Comparison of ENCODE assay signal across 20 cellular contexts in genomic region chr2:205571300-205571858, GRCh38.
DNase-seq lines count a peak whose midpoint lies in the region; ATAC-seq, FAIRE-seq and TF ChIP-seq lines count a peak whose summit lies in the region.
"Had no signal": no experiment of that assay in that cellular context is flagged by ENCODE, and none has a peak within 500 bp of the region (broad histone marks: within the 10 kb centered on the region; RNA-seq: fewer than 3 reads in every experiment).

No MANE protein-coding gene starts in this region.

- no peaks in the 10 kb centered on the region for H3K36me3 Mint-ChIP-seq in CD14-positive monocyte

- peaks cover 2 to 3% (median 3%) of the 10 kb centered on the region in 3 donors for H3K27me3 Mint-ChIP-seq in CD14-positive monocyte (ENCODE audit: low read depth in 3 of 3)
- H3K27me3 Mint-ChIP-seq: CD4-positive, alpha-beta T cell had no signal

- TF ChIP-seq RAD21 in SK-N-SH (IDR thresholded peaks at IDR 0.05; ENCODE audit: low read length): no peak

- TF ChIP-seq EP300 in SK-N-SH (IDR thresholded peaks at IDR 0.05; ENCODE audit: borderline replicate concordance in 1 of 2, low read depth in 1 of 2, low read length in 1 of 2): peak in 1 of 2 experiments; percentile 13; a peak in 1 of 4 replicates

- H3K79me2 ChIP-seq in SK-N-SH (ENCODE audit: insufficient read depth): no peaks in the 10 kb centered on the region

- no peak overlapping the region for H3K4me2 ChIP-seq in SK-N-SH
- H3K4me2 ChIP-seq: KMS-11 had no signal

- H3K4me1 Mint-ChIP-seq in CD14-positive monocyte: no peaks in the 10 kb centered on the region
- H3K4me1 Mint-ChIP-seq: B cell had no signal

- H3K4me3 ChIP-seq in SK-N-SH (ENCODE audit: low read depth in 2 of 2, low read length in 1 of 2) (no peak overlapping the region), pancreas (no peak overlapping the region)

- H2AFZ ChIP-seq in SK-N-SH (ENCODE audit: low read depth): no peak overlapping the region

- H3K4me1 ChIP-seq in SK-N-SH (ENCODE audit: control insufficient read depth in 1 of 2, insufficient read depth in 2 of 2, low read depth in 1 of 2, low read length in 1 of 2) (peaks cover 0 to 6% of the 10 kb centered on the region in 2 experiments; a peak in 1 of 4 replicates), pancreas (no peaks in the 10 kb centered on the region)

- CTCF ChIA-PET in SK-N-SH (lab: Yijun Ruan, JAX): interaction anchor here (0.8 to 1.1 kb wide), 2 partner anchors 9 to 150 kb away, joined by 3 read pairs; no protein-coding TSS in a partner anchor

- no peaks in the 10 kb centered on the region for H4K20me1 ChIP-seq in SK-N-SH (ENCODE audit: insufficient read depth)

- WGBS in SK-N-SH (ENCODE audit: low lambda C conversion rate): 58% methylated on average over 4 of the region's 4 CpGs
- 81 to 96% methylated on average over 4 of the region's 4 CpGs for WGBS in pancreas, 2 donors

- H3K27me3 ChIP-seq in SK-N-SH (ENCODE audit: insufficient read depth) (no peaks in the 10 kb centered on the region), pancreas (no peaks in the 10 kb centered on the region)

- ATAC-seq in SK-N-SH treated with all-trans-retinoic acid at 6 μM for 48 hours (no peak; the same call in 2 of the 3 replicates), pancreas (no peak), GM21529 (IDR thresholded peaks at IDR 0.05; ENCODE audit: unreplicated experiment) (no peak), HG03520 (IDR thresholded peaks at IDR 0.05; ENCODE audit: unreplicated experiment) (no peak)

- DNase-seq in SK-N-SH (no peak), pancreas (no peak), CD14-positive monocyte (ENCODE audit: low spot score) (no peak)
- DNase-seq in stimulated activated CD4-positive, alpha-beta T cell treated with anti-CD3 and anti-CD28 coated beads, Interleukin-4, amount 100 ng/mL, for 4 hours: no peak
- DNase-seq: 8988T; CD4-positive, alpha-beta T cell; DMS53; MV-4-11; NCI-H187 treated with DMSO at 0.1 percent for 48 hours; NCI-H226; NCI-H69; NK-92 treated with Interleukin-12 subunit alpha and Interleukin-12 subunit beta, amount 100 ng/mL, for 24 hours; SHP77 had no signal

- H3K27ac Mint-ChIP-seq in CD14-positive monocyte: no peak overlapping the region
- H3K27ac Mint-ChIP-seq: B cell; CD4-positive, alpha-beta T cell had no signal

- no peaks in the 10 kb centered on the region for H3K9me3 ChIP-seq in SK-N-SH
- H3K9me3 ChIP-seq in pancreas: no peaks in the 10 kb centered on the region

- H3K27ac ChIP-seq in SK-N-SH (ENCODE audit: low read depth in 2 of 2, low read length in 1 of 2) (no peak overlapping the region; a peak in 1 of 4 replicates), pancreas (no peak overlapping the region)
- H3K27ac ChIP-seq: KMS-11 had no signal

- TF ChIP-seq CTCF in SK-N-SH (IDR thresholded peaks at IDR 0.05) (no peak), pancreas (IDR thresholded peaks at IDR 0.05) (no peak), CD14-positive monocyte (IDR thresholded peaks at IDR 0.05) (no peak)

- peak; percentile 76 for FAIRE-seq in endometrium (lab: Jason Lieb, UNC)
- peak; percentile 20 for FAIRE-seq in pancreas (lab: Jason Lieb, UNC)
- FAIRE-seq: H54 had no signal

- intact Hi-C loops in pancreas (cut with DNase I) (no loop called here), CD14-positive monocyte (cut with micrococcal nuclease) (no loop called here)

- no peak overlapping the region for H3K9ac ChIP-seq in SK-N-SH
- H3K9ac ChIP-seq: KMS-11 had no signal

- no peaks in the 10 kb centered on the region for H3K36me3 ChIP-seq in SK-N-SH (replicated peaks in 1 of 2; ENCODE audit: control insufficient read depth in 1 of 2, insufficient read depth in 2 of 2, low read length in 1 of 2)
- no peaks in the 10 kb centered on the region for H3K36me3 ChIP-seq in pancreas

- H3K9me2 ChIP-seq in SK-N-SH: no peaks in the 10 kb centered on the region

- no peaks in the 10 kb centered on the region for H3F3A ChIP-seq in SK-N-SH (replicated peaks; ENCODE audit: insufficient read depth)

- peaks cover 2 to 10% (median 4%) of the 10 kb centered on the region in 7 donors for H3K9me3 Mint-ChIP-seq in CD14-positive monocyte

- no peak overlapping the region for H3K4me3 Mint-ChIP-seq in CD14-positive monocyte
- H3K4me3 Mint-ChIP-seq: B cell; CD4-positive, alpha-beta T cell had no signal

- POLR2A ChIA-PET in SK-N-SH (lab: Yijun Ruan, JAX): no interaction called here

TF ChIP-seq in SK-N-SH treated with all-trans-retinoic acid at 6 μM for 48 hours, 23 proteins besides CTCF, POLR2A, EP300 and RAD21:
- TF ChIP-seq ZC3H10 (CRISPR knock-in tag; IDR thresholded peaks at IDR 0.05) (no peak), OSR1 (CRISPR knock-in tag; IDR thresholded peaks at IDR 0.05) (no peak), ARNTL (CRISPR knock-in tag; IDR thresholded peaks at IDR 0.05; ENCODE audit: borderline replicate concordance, low read depth) (no peak), BACH2 (CRISPR knock-in tag; IDR thresholded peaks at IDR 0.05; ENCODE audit: borderline replicate concordance) (no peak), ZFP30 (CRISPR knock-in tag; IDR thresholded peaks at IDR 0.05) (no peak), SNAI2 (CRISPR knock-in tag; IDR thresholded peaks at IDR 0.05) (no peak), TCF4 (CRISPR knock-in tag; IDR thresholded peaks at IDR 0.05; ENCODE audit: borderline replicate concordance) (peak; percentile 27; the same call in 1 of the 2 replicates), ZNF8 (CRISPR knock-in tag; IDR thresholded peaks at IDR 0.05) (no peak)
TF ChIP-seq in SK-N-SH treated with all-trans-retinoic acid at 6 μM for 48 hours: peak in this region for 1.

TF ChIP-seq in SK-N-SH, 30 proteins besides CTCF, POLR2A, EP300 and RAD21:
- TF ChIP-seq FOXJ3 (CRISPR knock-in tag; IDR thresholded peaks at IDR 0.05) (no peak), SIN3A (IDR thresholded peaks at IDR 0.05; ENCODE audit: borderline replicate concordance, low read depth, low read length) (no peak), GABPA (IDR thresholded peaks at IDR 0.05; ENCODE audit: low read depth) (no peak), IRF3 (IDR thresholded peaks at IDR 0.05; ENCODE audit: low read depth, low read length) (no peak), YY1 (IDR thresholded peaks at IDR 0.05; ENCODE audit: low read depth) (no peak), NFIC (IDR thresholded peaks at IDR 0.05; ENCODE audit: borderline replicate concordance) (no peak), FOXM1 (IDR thresholded peaks at IDR 0.05; ENCODE audit: low read depth) (no peak)
